Comparison of ENCODE assay signal across 8 cellular contexts in genomic region chr2:200525882-200526651, GRCh38. TPM values are rescaled to one million over a fixed set of nuclear protein-coding genes. Genes with fewer than 3 reads are reported as not detected.
DNase-seq lines count a peak whose midpoint lies in the region; ATAC-seq and TF ChIP-seq lines count a peak whose summit lies in the region.

A gene with protein sequence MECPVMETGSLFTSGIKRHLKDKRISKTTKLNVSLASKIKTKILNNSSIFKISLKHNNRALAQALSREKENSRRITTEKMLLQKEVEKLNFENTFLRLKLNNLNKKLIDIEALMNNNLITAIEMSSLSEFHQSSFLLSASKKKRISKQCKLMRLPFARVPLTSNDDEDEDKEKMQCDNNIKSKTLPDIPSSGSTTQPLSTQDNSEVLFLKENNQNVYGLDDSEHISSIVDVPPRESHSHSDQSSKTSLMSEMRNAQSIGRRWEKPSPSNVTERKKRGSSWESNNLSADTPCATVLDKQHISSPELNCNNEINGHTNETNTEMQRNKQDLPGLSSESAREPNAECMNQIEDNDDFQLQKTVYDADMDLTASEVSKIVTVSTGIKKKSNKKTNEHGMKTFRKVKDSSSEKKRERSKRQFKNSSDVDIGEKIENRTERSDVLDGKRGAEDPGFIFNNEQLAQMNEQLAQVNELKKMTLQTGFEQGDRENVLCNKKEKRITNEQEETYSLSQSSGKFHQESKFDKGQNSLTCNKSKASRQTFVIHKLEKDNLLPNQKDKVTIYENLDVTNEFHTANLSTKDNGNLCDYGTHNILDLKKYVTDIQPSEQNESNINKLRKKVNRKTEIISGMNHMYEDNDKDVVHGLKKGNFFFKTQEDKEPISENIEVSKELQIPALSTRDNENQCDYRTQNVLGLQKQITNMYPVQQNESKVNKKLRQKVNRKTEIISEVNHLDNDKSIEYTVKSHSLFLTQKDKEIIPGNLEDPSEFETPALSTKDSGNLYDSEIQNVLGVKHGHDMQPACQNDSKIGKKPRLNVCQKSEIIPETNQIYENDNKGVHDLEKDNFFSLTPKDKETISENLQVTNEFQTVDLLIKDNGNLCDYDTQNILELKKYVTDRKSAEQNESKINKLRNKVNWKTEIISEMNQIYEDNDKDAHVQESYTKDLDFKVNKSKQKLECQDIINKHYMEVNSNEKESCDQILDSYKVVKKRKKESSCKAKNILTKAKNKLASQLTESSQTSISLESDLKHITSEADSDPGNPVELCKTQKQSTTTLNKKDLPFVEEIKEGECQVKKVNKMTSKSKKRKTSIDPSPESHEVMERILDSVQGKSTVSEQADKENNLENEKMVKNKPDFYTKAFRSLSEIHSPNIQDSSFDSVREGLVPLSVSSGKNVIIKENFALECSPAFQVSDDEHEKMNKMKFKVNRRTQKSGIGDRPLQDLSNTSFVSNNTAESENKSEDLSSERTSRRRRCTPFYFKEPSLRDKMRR (plus strand): TSS chr2:200526207. CDS start chr2:200532976, 6,769 bp downstream.

- CTCF ChIA-PET in Panc1 (lab: Charles Lee): interaction anchor here (0.6 kb wide), 1 partner anchor 215 kb away, joined by 3 read pairs; no protein-coding TSS in a partner anchor

- DNase-seq in DMS79 treated with DMSO at 0.1 percent for 48 hours (lab: John Stamatoyannopoulos, UW): peak; percentile 95
- peak; percentile 75 for DNase-seq in Panc1 (ENCODE audit: low read depth, low spot score)
- DNase-seq in activated T-cell treated with anti-CD3 and anti-CD28 coated beads, Interleukin-2, amount 50 U/mL, for 24 hours: peak; percentile 97
- DNase-seq in epithelial cell of proximal tubule (ENCODE audit: low read depth): peak; percentile 44
- peak; percentile 89 to 91 for DNase-seq in stimulated activated CD8-positive, alpha-beta memory T cell treated with anti-CD3 and anti-CD28 coated beads, Interleukin-4, amount 100 ng/mL, for 4 hours (ENCODE audit: low read depth in 2 of 2, low spot score in 1 of 2)

- H3K9ac ChIP-seq in KMS-11 (peak within 1 kb of the TSS; percentile 60), mucosa of rectum (ENCODE audit: low read depth in 1 of 2, low read length in 2 of 2) (peak within 1 kb of the TSS; percentile 77 to 80)

- H3K36me3 Mint-ChIP-seq in activated T-cell treated with anti-CD3 and anti-CD28 coated beads, Interleukin-2, amount 50 U/mL, for 24 hours (ENCODE audit: low read depth): peaks cover 10% of the 10 kb centered on the region

- peaks cover 22% of the 10 kb centered on the region for H3K4me1 ChIP-seq in KMS-11 (ENCODE audit: low read depth, poor library complexity, severe bottlenecking)
- H3K4me1 ChIP-seq in Panc1 (ENCODE audit: control insufficient read depth, insufficient read depth, low read length): peaks cover 19% of the 10 kb centered on the region
- peaks cover 13 to 17% of the 10 kb centered on the region in 2 donors for H3K4me1 ChIP-seq in mucosa of rectum (ENCODE audit: control insufficient read depth in 2 of 2, insufficient read depth in 2 of 2, low read length in 2 of 2)

- no peaks in the 10 kb centered on the region for H3K27me3 ChIP-seq in KMS-11 (ENCODE audit: insufficient read depth, low read depth)
- H3K27me3 ChIP-seq in Panc1 (ENCODE audit: control insufficient read depth, insufficient read depth, low read length): no peaks in the 10 kb centered on the region
- no peaks in the 10 kb centered on the region for H3K27me3 ChIP-seq in mucosa of rectum (ENCODE audit: control insufficient read depth in 2 of 2, insufficient read depth in 2 of 2, low read length in 2 of 2)

- H3K9me3 ChIP-seq in Panc1 (ENCODE audit: control insufficient read depth, insufficient read depth, low read depth, low read length) (no peaks in the 10 kb centered on the region), mucosa of rectum (ENCODE audit: control insufficient read depth in 2 of 2, low read length in 2 of 2) (no peaks in the 10 kb centered on the region)

- peak within 1 kb of the TSS; percentile 85 for H2AFZ ChIP-seq in KMS-11 (ENCODE audit: low read depth)

- H3K27ac Mint-ChIP-seq in activated T-cell treated with anti-CD3 and anti-CD28 coated beads, Interleukin-2, amount 50 U/mL, for 24 hours: peak within 1 kb of the TSS; percentile 88

- H3K9me3 Mint-ChIP-seq in activated T-cell treated with anti-CD3 and anti-CD28 coated beads, Interleukin-2, amount 50 U/mL, for 24 hours: no peaks in the 10 kb centered on the region

- intact Hi-C loops in Panc1 (cut with micrococcal nuclease; ENCODE audit: unreplicated experiment): no loop called here

- 0 out of 2 replicates have a peak, but pooled peaks cover 3% of the 10 kb centered on the region for H4K20me1 ChIP-seq in KMS-11 (ENCODE audit: insufficient read depth)

- H3K79me2 ChIP-seq in KMS-11 (ENCODE audit: insufficient read depth, low read depth): peaks cover 30% of the 10 kb centered on the region

- H3K4me1 Mint-ChIP-seq in activated T-cell treated with anti-CD3 and anti-CD28 coated beads, Interleukin-2, amount 50 U/mL, for 24 hours (ENCODE audit: low read depth): peaks cover 24% of the 10 kb centered on the region

- H3K27ac ChIP-seq in KMS-11 (peak within 1 kb of the TSS; percentile 63), Panc1 (ENCODE audit: low read length) (peak within 1 kb of the TSS; percentile 98), mucosa of rectum (ENCODE audit: low read depth in 2 of 2, low read length in 2 of 2) (peak within 1 kb of the TSS; percentile 40 to 67)

- peak within 1 kb of the TSS; percentile 91 for H3K4me3 Mint-ChIP-seq in activated T-cell treated with anti-CD3 and anti-CD28 coated beads, Interleukin-2, amount 50 U/mL, for 24 hours

- in situ Hi-C loops in Panc1 (cut with HindIII; ENCODE audit: low pct_unique_long_range_greater_than_20kb, low sequenced_read_pairs): no loop called here

- H3K36me3 ChIP-seq in KMS-11 (ENCODE audit: insufficient read depth) (no peaks in the 10 kb centered on the region), Panc1 (ENCODE audit: control insufficient read depth, insufficient read depth, low read length) (peaks cover 8% of the 10 kb centered on the region; the same call in 1 of the 2 replicates), mucosa of rectum (ENCODE audit: control insufficient read depth in 2 of 2, insufficient read depth in 2 of 2, low read length in 2 of 2) (no peaks in the 10 kb centered on the region)

- TF ChIP-seq CTCF in KMS-11 (conservative IDR thresholded peaks at IDR 0.05; ENCODE audit: low read depth, low read length): no peak
- TF ChIP-seq CTCF in Panc1 (IDR thresholded peaks at IDR 0.05): no peak
- TF ChIP-seq CTCF in epithelial cell of proximal tubule (conservative IDR thresholded peaks at IDR 0.05; ENCODE audit: low read depth, low read length): no peak

- BruUV-seq in Panc1 (replicated peaks; lab: Mats Ljungman, UMichigan): no TSS peak

- POLR2A ChIA-PET in Panc1 (lab: Charles Lee): interaction anchor here (1.1 kb wide), 1 partner anchor 42 kb away, joined by 5 read pairs; no protein-coding TSS in a partner anchor

- ATAC-seq in GM21786 (IDR thresholded peaks at IDR 0.05; ENCODE audit: unreplicated experiment): peak; percentile 100
- peak; percentile 100 for ATAC-seq in Panc1

- H3K27me3 Mint-ChIP-seq in activated T-cell treated with anti-CD3 and anti-CD28 coated beads, Interleukin-2, amount 50 U/mL, for 24 hours: no peaks in the 10 kb centered on the region

- peak within 1 kb of the TSS; percentile 79 for H3K4me2 ChIP-seq in KMS-11

- H3K4me3 ChIP-seq in KMS-11 (IDR thresholded peaks at IDR 0.05; ENCODE audit: insufficient read depth, low read depth, low read length): peak within 1 kb of the TSS; percentile 92
- H3K4me3 ChIP-seq in Panc1 (ENCODE audit: low read depth in 2 of 2, low read length in 2 of 2): peak within 1 kb of the TSS; percentile 88 to 98
- peak within 1 kb of the TSS; percentile 77 for H3K4me3 ChIP-seq in epithelial cell of proximal tubule (ENCODE audit: low read depth, low read length)
- peak within 1 kb of the TSS; percentile 87 to 96 for H3K4me3 ChIP-seq in mucosa of rectum (ENCODE audit: low read length in 2 of 2)

RNA-seq across cellular contexts. Expression of the gene that starts here (rescaled TPM):
- 34.0 TPM for total RNA-seq in Panc1 (2021; ENCODE audit: unreplicated experiment)
- 5.4 TPM for polyA plus RNA-seq in Panc1 (2012; ENCODE audit: insufficient read length)
- total RNA-seq in epithelial cell of proximal tubule: 26.0 and 29.4 TPM in 2 replicates

Comparison
In these comparisons a context has a peak if more than half of its experiments do, and no peak if none do; other contexts are left out.
1. Peak in every context shown above with its lines: DNase-seq, ATAC-seq, H3K4me3 ChIP-seq and H3K27ac ChIP-seq.
2. DNase-seq: peak in every context shown above with its lines; median percentile 97 in activated T-cell treated with anti-CD3 and anti-CD28 coated beads, Interleukin-2, amount 50 U/mL, for 24 hours; 95 in DMS79 treated with DMSO at 0.1 percent for 48 hours; 90 in stimulated activated CD8-positive, alpha-beta memory T cell treated with anti-CD3 and anti-CD28 coated beads, Interleukin-4, amount 100 ng/mL, for 4 hours; 75 in Panc1; 44 in epithelial cell of proximal tubule.